In the genomic region with DNA sequence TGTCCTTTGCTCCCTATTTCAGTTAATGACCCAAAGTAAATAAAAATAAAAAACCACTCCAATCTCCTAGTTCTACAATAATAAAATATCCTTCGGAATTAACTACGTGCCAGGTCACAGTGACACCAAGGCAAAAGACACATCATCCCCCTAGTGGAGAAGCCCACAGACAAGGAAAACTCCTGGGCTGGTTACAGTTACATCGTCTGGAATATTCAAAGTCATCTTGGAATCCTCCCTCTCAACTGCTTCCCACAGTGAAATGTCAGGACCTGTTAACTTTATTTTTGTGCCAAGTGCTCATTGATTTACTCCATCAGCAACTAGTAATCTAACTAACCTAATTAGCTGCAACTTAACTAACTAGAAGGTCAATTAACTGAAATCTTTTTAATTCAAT, we compare ENCODE assay signal across 1 cellular context.
TF ChIP-seq lines count a peak whose summit lies in the region.

No MANE protein-coding gene starts in this region.

TF ChIP-seq in GM23338, 12 proteins besides CTCF, POLR2A, EP300 and RAD21:
- TF ChIP-seq, protein P1, sequence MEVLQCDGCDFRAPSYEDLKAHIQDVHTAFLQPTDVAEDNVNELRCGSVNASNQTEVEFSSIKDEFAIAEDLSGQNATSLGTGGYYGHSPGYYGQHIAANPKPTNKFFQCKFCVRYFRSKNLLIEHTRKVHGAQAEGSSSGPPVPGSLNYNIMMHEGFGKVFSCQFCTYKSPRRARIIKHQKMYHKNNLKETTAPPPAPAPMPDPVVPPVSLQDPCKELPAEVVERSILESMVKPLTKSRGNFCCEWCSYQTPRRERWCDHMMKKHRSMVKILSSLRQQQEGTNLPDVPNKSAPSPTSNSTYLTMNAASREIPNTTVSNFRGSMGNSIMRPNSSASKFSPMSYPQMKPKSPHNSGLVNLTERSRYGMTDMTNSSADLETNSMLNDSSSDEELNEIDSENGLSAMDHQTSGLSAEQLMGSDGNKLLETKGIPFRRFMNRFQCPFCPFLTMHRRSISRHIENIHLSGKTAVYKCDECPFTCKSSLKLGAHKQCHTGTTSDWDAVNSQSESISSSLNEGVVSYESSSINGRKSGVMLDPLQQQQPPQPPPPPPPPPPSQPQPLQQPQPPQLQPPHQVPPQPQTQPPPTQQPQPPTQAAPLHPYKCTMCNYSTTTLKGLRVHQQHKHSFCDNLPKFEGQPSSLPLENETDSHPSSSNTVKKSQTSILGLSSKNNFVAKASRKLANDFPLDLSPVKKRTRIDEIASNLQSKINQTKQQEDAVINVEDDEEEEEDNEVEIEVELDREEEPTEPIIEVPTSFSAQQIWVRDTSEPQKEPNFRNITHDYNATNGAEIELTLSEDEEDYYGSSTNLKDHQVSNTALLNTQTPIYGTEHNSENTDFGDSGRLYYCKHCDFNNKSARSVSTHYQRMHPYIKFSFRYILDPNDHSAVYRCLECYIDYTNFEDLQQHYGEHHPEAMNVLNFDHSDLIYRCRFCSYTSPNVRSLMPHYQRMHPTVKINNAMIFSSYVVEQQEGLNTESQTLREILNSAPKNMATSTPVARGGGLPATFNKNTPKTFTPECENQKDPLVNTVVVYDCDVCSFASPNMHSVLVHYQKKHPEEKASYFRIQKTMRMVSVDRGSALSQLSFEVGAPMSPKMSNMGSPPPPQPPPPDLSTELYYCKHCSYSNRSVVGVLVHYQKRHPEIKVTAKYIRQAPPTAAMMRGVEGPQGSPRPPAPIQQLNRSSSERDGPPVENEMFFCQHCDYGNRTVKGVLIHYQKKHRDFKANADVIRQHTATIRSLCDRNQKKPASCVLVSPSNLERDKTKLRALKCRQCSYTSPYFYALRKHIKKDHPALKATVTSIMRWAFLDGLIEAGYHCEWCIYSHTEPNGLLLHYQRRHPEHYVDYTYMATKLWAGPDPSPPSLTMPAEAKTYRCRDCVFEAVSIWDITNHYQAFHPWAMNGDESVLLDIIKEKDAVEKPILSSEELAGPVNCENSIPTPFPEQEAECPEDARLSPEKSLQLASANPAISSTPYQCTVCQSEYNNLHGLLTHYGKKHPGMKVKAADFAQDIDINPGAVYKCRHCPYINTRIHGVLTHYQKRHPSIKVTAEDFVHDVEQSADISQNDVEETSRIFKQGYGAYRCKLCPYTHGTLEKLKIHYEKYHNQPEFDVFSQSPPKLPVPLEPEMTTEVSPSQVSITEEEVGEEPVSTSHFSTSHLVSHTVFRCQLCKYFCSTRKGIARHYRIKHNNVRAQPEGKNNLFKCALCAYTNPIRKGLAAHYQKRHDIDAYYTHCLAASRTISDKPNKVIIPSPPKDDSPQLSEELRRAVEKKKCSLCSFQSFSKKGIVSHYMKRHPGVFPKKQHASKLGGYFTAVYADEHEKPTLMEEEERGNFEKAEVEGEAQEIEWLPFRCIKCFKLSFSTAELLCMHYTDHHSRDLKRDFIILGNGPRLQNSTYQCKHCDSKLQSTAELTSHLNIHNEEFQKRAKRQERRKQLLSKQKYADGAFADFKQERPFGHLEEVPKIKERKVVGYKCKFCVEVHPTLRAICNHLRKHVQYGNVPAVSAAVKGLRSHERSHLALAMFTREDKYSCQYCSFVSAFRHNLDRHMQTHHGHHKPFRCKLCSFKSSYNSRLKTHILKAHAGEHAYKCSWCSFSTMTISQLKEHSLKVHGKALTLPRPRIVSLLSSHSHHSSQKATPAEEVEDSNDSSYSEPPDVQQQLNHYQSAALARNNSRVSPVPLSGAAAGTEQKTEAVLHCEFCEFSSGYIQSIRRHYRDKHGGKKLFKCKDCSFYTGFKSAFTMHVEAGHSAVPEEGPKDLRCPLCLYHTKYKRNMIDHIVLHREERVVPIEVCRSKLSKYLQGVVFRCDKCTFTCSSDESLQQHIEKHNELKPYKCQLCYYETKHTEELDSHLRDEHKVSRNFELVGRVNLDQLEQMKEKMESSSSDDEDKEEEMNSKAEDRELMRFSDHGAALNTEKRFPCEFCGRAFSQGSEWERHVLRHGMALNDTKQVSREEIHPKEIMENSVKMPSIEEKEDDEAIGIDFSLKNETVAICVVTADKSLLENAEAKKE (CRISPR knock-in tag; IDR thresholded peaks at IDR 0.05): no peak
- TF ChIP-seq ZNF114 (CRISPR knock-in tag; IDR thresholded peaks at IDR 0.05): no peak
- TF ChIP-seq, protein P2, sequence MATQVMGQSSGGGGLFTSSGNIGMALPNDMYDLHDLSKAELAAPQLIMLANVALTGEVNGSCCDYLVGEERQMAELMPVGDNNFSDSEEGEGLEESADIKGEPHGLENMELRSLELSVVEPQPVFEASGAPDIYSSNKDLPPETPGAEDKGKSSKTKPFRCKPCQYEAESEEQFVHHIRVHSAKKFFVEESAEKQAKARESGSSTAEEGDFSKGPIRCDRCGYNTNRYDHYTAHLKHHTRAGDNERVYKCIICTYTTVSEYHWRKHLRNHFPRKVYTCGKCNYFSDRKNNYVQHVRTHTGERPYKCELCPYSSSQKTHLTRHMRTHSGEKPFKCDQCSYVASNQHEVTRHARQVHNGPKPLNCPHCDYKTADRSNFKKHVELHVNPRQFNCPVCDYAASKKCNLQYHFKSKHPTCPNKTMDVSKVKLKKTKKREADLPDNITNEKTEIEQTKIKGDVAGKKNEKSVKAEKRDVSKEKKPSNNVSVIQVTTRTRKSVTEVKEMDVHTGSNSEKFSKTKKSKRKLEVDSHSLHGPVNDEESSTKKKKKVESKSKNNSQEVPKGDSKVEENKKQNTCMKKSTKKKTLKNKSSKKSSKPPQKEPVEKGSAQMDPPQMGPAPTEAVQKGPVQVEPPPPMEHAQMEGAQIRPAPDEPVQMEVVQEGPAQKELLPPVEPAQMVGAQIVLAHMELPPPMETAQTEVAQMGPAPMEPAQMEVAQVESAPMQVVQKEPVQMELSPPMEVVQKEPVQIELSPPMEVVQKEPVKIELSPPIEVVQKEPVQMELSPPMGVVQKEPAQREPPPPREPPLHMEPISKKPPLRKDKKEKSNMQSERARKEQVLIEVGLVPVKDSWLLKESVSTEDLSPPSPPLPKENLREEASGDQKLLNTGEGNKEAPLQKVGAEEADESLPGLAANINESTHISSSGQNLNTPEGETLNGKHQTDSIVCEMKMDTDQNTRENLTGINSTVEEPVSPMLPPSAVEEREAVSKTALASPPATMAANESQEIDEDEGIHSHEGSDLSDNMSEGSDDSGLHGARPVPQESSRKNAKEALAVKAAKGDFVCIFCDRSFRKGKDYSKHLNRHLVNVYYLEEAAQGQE (IDR thresholded peaks at IDR 0.05; ENCODE audit: unreplicated experiment): no peak
- TF ChIP-seq POLR2AphosphoS5 (IDR thresholded peaks at IDR 0.05; ENCODE audit: low read depth): no peak
- no peak for TF ChIP-seq JUNB (IDR thresholded peaks at IDR 0.05; ENCODE audit: unreplicated experiment)
- TF ChIP-seq STAT1 (IDR thresholded peaks at IDR 0.05; ENCODE audit: unreplicated experiment): no peak
- TF ChIP-seq, protein P3, sequence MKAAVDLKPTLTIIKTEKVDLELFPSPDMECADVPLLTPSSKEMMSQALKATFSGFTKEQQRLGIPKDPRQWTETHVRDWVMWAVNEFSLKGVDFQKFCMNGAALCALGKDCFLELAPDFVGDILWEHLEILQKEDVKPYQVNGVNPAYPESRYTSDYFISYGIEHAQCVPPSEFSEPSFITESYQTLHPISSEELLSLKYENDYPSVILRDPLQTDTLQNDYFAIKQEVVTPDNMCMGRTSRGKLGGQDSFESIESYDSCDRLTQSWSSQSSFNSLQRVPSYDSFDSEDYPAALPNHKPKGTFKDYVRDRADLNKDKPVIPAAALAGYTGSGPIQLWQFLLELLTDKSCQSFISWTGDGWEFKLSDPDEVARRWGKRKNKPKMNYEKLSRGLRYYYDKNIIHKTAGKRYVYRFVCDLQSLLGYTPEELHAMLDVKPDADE (IDR thresholded peaks at IDR 0.05): no peak
- no peak for TF ChIP-seq NANOG (IDR thresholded peaks at IDR 0.05; ENCODE audit: borderline replicate concordance)
- no peak for TF ChIP-seq ZNF331 (CRISPR knock-in tag; IDR thresholded peaks at IDR 0.05; ENCODE audit: low read depth)
- TF ChIP-seq EZH2phosphoT487 (IDR thresholded peaks at IDR 0.05; ENCODE audit: unreplicated experiment): no peak
- no peak for TF ChIP-seq EZH2 (IDR thresholded peaks at IDR 0.05; ENCODE audit: low read depth, unreplicated experiment)
TF ChIP-seq in GM23338: peak in this region for 0.
